ENCODE assay signal across 9 cellular contexts in the genomic region with DNA sequence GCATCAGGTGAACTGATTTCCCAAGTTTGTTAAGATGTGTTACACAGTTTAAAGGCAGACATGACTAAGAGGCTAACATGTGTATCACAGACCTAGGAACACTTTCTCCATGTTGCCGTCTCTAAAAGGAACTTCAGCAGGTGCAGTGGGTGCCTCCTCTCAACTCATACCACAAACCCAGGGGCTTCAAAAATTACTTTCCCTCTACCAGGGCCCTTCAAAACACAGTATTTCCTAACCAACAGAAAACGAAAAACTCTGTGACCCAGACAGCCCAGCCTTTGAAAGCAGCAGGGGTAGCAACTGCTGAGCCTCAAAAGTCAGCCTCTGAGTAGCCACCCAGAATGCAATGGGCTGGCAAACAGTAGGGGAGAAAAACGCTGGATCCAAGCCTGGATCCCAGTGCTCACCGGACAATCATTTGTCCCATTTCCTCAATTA. TPM values are rescaled to one million over a fixed set of nuclear protein-coding genes. Genes with fewer than 3 reads are reported as not detected.
A peak's percentile ranks its signal among the peaks of the same experiment; 100 is the strongest.
DNase-seq lines count a peak whose midpoint lies in the region; ATAC-seq and TF ChIP-seq lines count a peak whose summit lies in the region.
"Had no signal": no experiment of that assay in that cellular context is flagged by ENCODE, and none has a peak within 500 bp of the region (broad histone marks: within the 10 kb centered on the region; RNA-seq: fewer than 3 reads in every experiment).

No MANE protein-coding gene starts in this region.

- peak; percentile 58 for ATAC-seq in GM18867 (IDR thresholded peaks at IDR 0.05; ENCODE audit: unreplicated experiment)
- ATAC-seq in gastrocnemius medialis, result peak; percentile 67 to 78
- no peak for ATAC-seq in GM19397 (IDR thresholded peaks at IDR 0.05; ENCODE audit: unreplicated experiment)

- H3K4me3 Mint-ChIP-seq in activated CD4-positive, alpha-beta memory T cell treated with anti-CD3 and anti-CD28 coated beads for 36 hours, result no peak overlapping the region

- intact Hi-C loops in gastrocnemius medialis (cut with DNase I; ENCODE audit: low total_unique reads), result loop anchor here (5.0 kb wide), 1 partner anchor 87 kb away; no protein-coding TSS in a partner anchor
- intact Hi-C loops in activated CD4-positive, alpha-beta memory T cell treated with anti-CD3 and anti-CD28 coated beads for 36 hours (cut with micrococcal nuclease), result no loop called here

- H3K4me2 ChIP-seq in OCI-LY1 (ENCODE audit: low read length), result peak overlapping the region; percentile 47

- H3F3A ChIP-seq in OCI-LY1 (ENCODE audit: insufficient read depth, low read length), result peaks cover 7% of the 10 kb centered on the region

- H2AFZ ChIP-seq in OCI-LY1 (ENCODE audit: low read length), result no peak overlapping the region

- peak; percentile 53 for DNase-seq in fibroblast of the aortic adventitia (ENCODE audit: low read depth)
- no peak for DNase-seq in gastrocnemius medialis
- no peak for DNase-seq in activated CD4-positive, alpha-beta memory T cell treated with anti-CD3 and anti-CD28 coated beads for 36 hours
- DNase-seq in NCI-H1436 treated with DMSO at 0.1 percent for 48 hours (lab: John Stamatoyannopoulos, UW), result no peak
- no peak for DNase-seq in CD1c-positive myeloid dendritic cell (ENCODE audit: extremely low spot score)
- DNase-seq: H7 had no signal

- H3K27ac Mint-ChIP-seq in activated CD4-positive, alpha-beta memory T cell treated with anti-CD3 and anti-CD28 coated beads for 36 hours, result no peak overlapping the region

- peak overlapping the region; percentile 39; the same call in 1 of the 2 replicates for H3K9ac ChIP-seq in OCI-LY1 (ENCODE audit: low read length)

- H3K9me2 ChIP-seq in OCI-LY1 (ENCODE audit: low read depth, low read length), result no peaks in the 10 kb centered on the region

- H3K36me3 ChIP-seq in OCI-LY1 (ENCODE audit: insufficient read depth, low read length) (peaks cover 20% of the 10 kb centered on the region), gastrocnemius medialis (no peaks in the 10 kb centered on the region)

- H3K4me3 ChIP-seq in OCI-LY1 (ENCODE audit: low read depth, low read length, poor library complexity, severe bottlenecking) (no peak overlapping the region), fibroblast of the aortic adventitia (ENCODE audit: low read depth, low read length) (no peak overlapping the region), gastrocnemius medialis (no peak overlapping the region)

- TF ChIP-seq POLR2A in gastrocnemius medialis (IDR thresholded peaks at IDR 0.05), result no peak

- peak overlapping the region; percentile 86 for H3K27ac ChIP-seq in OCI-LY1 (ENCODE audit: low read depth, low read length, poor library complexity, severe bottlenecking)
- H3K27ac ChIP-seq in gastrocnemius medialis, result peak overlapping the region; percentile 78 to 91 (median 82)

- H3K4me1 Mint-ChIP-seq in activated CD4-positive, alpha-beta memory T cell treated with anti-CD3 and anti-CD28 coated beads for 36 hours (ENCODE audit: low read depth), result peaks cover 20% of the 10 kb centered on the region

- H4K20me1 ChIP-seq in OCI-LY1 (ENCODE audit: insufficient read depth, low read length), result no peaks in the 10 kb centered on the region

- TF ChIP-seq CTCF in OCI-LY1 (IDR thresholded peaks at IDR 0.05; ENCODE audit: low read length) (no peak), fibroblast of the aortic adventitia (IDR thresholded peaks at IDR 0.05; ENCODE audit: insufficient read depth, low read length) (no peak), gastrocnemius medialis (IDR thresholded peaks at IDR 0.05 in 4 of 5, conservative IDR thresholded peaks at IDR 0.05 in 1 of 5) (no peak)

- in situ Hi-C loops in gastrocnemius medialis (cut with MboI; ENCODE audit: low sequenced_read_pairs in 4 of 4), result no loop called here

- H3K9me3 ChIP-seq in OCI-LY1 (ENCODE audit: low read length) (no peaks in the 10 kb centered on the region), gastrocnemius medialis (no peaks in the 10 kb centered on the region)

- CTCF ChIA-PET in activated CD4-positive, alpha-beta memory T cell treated with anti-CD3 and anti-CD28 coated beads for 36 hours (lab: Charles Lee), result interaction anchor here (0.9 kb wide), 1 partner anchor 9 kb away, joined by 4 read pairs; no protein-coding TSS in a partner anchor

- H3K9me3 Mint-ChIP-seq in activated CD4-positive, alpha-beta memory T cell treated with anti-CD3 and anti-CD28 coated beads for 36 hours, result no peaks in the 10 kb centered on the region

- H3K27me3 Mint-ChIP-seq in activated CD4-positive, alpha-beta memory T cell treated with anti-CD3 and anti-CD28 coated beads for 36 hours, result no peaks in the 10 kb centered on the region

- H3K79me2 ChIP-seq in OCI-LY1 (ENCODE audit: insufficient read depth, low read length), result peaks cover 92% of the 10 kb centered on the region

- H3K27me3 ChIP-seq in OCI-LY1 (ENCODE audit: insufficient read depth, low read length), result no peaks in the 10 kb centered on the region
- no peaks in the 10 kb centered on the region for H3K27me3 ChIP-seq in gastrocnemius medialis

- peaks cover 7% of the 10 kb centered on the region for H3K36me3 Mint-ChIP-seq in activated CD4-positive, alpha-beta memory T cell treated with anti-CD3 and anti-CD28 coated beads for 36 hours

- POLR2A ChIA-PET in activated CD4-positive, alpha-beta memory T cell treated with anti-CD3 and anti-CD28 coated beads for 36 hours (lab: Charles Lee), result interaction anchor here (0.9 kb wide), 1 partner anchor 9 kb away, joined by 3 read pairs; no protein-coding TSS in a partner anchor

- peaks cover 88% of the 10 kb centered on the region for H3K4me1 ChIP-seq in OCI-LY1 (ENCODE audit: insufficient read depth, low read length, severe bottlenecking)
- H3K4me1 ChIP-seq in gastrocnemius medialis, result peaks cover 84 to 92% of the 10 kb centered on the region in 2 donors

RNA-seq across cellular contexts. Expression of a gene that starts 28.5 kb away (rescaled TPM):
- total RNA-seq in fibroblast of the aortic adventitia (ENCODE audit: low replicate concordance) (23.4 and 33.0 TPM in 2 replicates), gastrocnemius medialis (10 to 100 TPM; 27.6 to 75.2 (median 56.4) TPM)
- 10 to 100 TPM; 20.9 to 21.4 TPM for total RNA-seq in activated CD4-positive, alpha-beta memory T cell treated with anti-CD3 and anti-CD28 coated beads for 36 hours
